15 cellular contexts compared by ENCODE assay signal in the genomic region with DNA sequence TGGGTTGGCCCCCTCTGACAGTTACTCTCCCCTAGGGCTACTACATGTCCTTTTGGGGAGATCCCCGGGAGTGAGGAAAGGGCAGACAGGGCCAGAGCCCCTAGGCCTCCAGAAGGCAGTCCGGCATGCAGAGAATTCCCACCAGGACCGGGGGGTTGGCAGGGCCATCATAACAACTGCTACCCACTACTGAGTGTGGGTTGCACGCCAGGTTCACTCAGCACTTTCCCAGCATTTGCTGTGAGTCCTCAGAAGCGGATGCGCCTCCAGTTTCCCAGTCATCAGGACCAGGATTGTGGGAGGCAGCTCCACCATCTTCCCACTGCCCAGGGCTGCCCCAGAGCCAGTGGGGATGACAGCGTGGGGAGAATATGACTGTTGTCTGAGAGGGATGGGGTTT. TPM values are rescaled to one million over a fixed set of nuclear protein-coding genes. Genes with fewer than 3 reads are reported as not detected.
DNase-seq lines count a peak whose midpoint lies in the region; ATAC-seq lines count a peak whose summit lies in the region.
"Had no signal": no experiment of that assay in that cellular context is flagged by ENCODE, and none has a peak within 500 bp of the region (broad histone marks: within the 10 kb centered on the region; RNA-seq: fewer than 3 reads in every experiment).

No MANE protein-coding gene starts in this region.

- H3K4me1 Mint-ChIP-seq in T-helper 17 cell, result peaks cover 7% of the 10 kb centered on the region
- H3K4me1 Mint-ChIP-seq in stimulated activated memory B cell treated with anti-CD40 and anti-IgM and Interleukin-4, amounts not matched to agents 10 μg/mL and 1 μg/mL and 100 μg/mL, for 72 hours, result peaks cover 70% of the 10 kb centered on the region

- H3K27ac ChIP-seq in trophoblast cell (ENCODE audit: low read depth, low read length), result no peak overlapping the region
- H3K27ac ChIP-seq: BLaER1 had no signal

- H3K4ac ChIP-seq in trophoblast cell (ENCODE audit: low read depth, low read length), result no peak overlapping the region

- H3K4me3 Mint-ChIP-seq in T-helper 17 cell, result no peak overlapping the region
- no peak overlapping the region for H3K4me3 Mint-ChIP-seq in stimulated activated memory B cell treated with anti-CD40 and anti-IgM and Interleukin-4, amounts not matched to agents 10 μg/mL and 1 μg/mL and 100 μg/mL, for 72 hours
- H3K4me3 Mint-ChIP-seq: CD8-positive, alpha-beta memory T cell had no signal

- no peak overlapping the region for H3K4me2 ChIP-seq in trophoblast cell (ENCODE audit: low read length)
- H3K4me2 ChIP-seq: BLaER1 had no signal

- H4K12ac ChIP-seq in trophoblast cell (ENCODE audit: low read depth, low read length), result no peak overlapping the region

- H2AK5ac ChIP-seq in trophoblast cell (ENCODE audit: low read length), result no peak overlapping the region

- H3K36me3 Mint-ChIP-seq in T-helper 17 cell (ENCODE audit: low read depth), result no peaks in the 10 kb centered on the region
- H3K36me3 Mint-ChIP-seq in stimulated activated memory B cell treated with anti-CD40 and anti-IgM and Interleukin-4, amounts not matched to agents 10 μg/mL and 1 μg/mL and 100 μg/mL, for 72 hours, result no peaks in the 10 kb centered on the region
- H3K36me3 Mint-ChIP-seq: CD8-positive, alpha-beta memory T cell had no signal

- no peak overlapping the region for H3K14ac ChIP-seq in trophoblast cell (ENCODE audit: low read length)

- no peak overlapping the region for H4K91ac ChIP-seq in trophoblast cell (ENCODE audit: low read depth, low read length)

- H3K4me1 ChIP-seq in trophoblast cell (ENCODE audit: control insufficient read depth in 1 of 2, insufficient read depth in 2 of 2, low read length in 2 of 2), result peaks cover 13 to 14% of the 10 kb centered on the region in 2 experiments
- H3K4me1 ChIP-seq: Caco-2 had no signal

- H3K27me3 Mint-ChIP-seq in T-helper 17 cell, result peaks cover 6% of the 10 kb centered on the region
- H3K27me3 Mint-ChIP-seq in stimulated activated memory B cell treated with anti-CD40 and anti-IgM and Interleukin-4, amounts not matched to agents 10 μg/mL and 1 μg/mL and 100 μg/mL, for 72 hours, result no peaks in the 10 kb centered on the region

- ATAC-seq in T-helper 17 cell (no peak), esophagus mucosa (peak; percentile 14), HG02840 (IDR thresholded peaks at IDR 0.05; ENCODE audit: low FRiP score, unreplicated experiment) (no peak)
- ATAC-seq in stimulated activated memory B cell treated with anti-CD40 and anti-IgM and Interleukin-4, amounts not matched to agents 10 μg/mL and 1 μg/mL and 100 μg/mL, for 72 hours, result no peak

- no peaks in the 10 kb centered on the region for H3K36me3 ChIP-seq in trophoblast cell (ENCODE audit: control insufficient read depth in 1 of 2, insufficient read depth in 2 of 2, low read length in 2 of 2)
- H3K36me3 ChIP-seq: BLaER1 had no signal

- no peak overlapping the region for H3K23ac ChIP-seq in trophoblast cell (ENCODE audit: low read length)

- no peak overlapping the region for H2AFZ ChIP-seq in trophoblast cell (ENCODE audit: insufficient read depth, low read length, poor library complexity)

- H3K79me2 ChIP-seq in trophoblast cell (ENCODE audit: control insufficient read depth, insufficient read depth, low read length, poor library complexity), result no peaks in the 10 kb centered on the region

- peak overlapping the region; percentile 25 for H2BK12ac ChIP-seq in trophoblast cell (ENCODE audit: low read length)

- H3K9me3 ChIP-seq in T-helper 17 cell (ENCODE audit: control insufficient read depth, low read length, poor library complexity, severe bottlenecking) (no peaks in the 10 kb centered on the region), trophoblast cell (ENCODE audit: insufficient read depth, low read depth, low read length) (no peaks in the 10 kb centered on the region)
- H3K9me3 ChIP-seq: BLaER1, Caco-2 had no signal

- no peak overlapping the region for H2BK5ac ChIP-seq in trophoblast cell (ENCODE audit: low read depth, low read length, poor library complexity)

- H4K8ac ChIP-seq in trophoblast cell (ENCODE audit: low read depth, low read length), result no peak overlapping the region

- H3K9me3 Mint-ChIP-seq in stimulated activated memory B cell treated with anti-CD40 and anti-IgM and Interleukin-4, amounts not matched to agents 10 μg/mL and 1 μg/mL and 100 μg/mL, for 72 hours, result no peaks in the 10 kb centered on the region
- H3K9me3 Mint-ChIP-seq: CD8-positive, alpha-beta memory T cell had no signal

- no peak overlapping the region for H2BK120ac ChIP-seq in trophoblast cell (ENCODE audit: insufficient read depth, low read length, poor library complexity)

- no peak overlapping the region for H3K18ac ChIP-seq in trophoblast cell (ENCODE audit: low read length)

- no peaks in the 10 kb centered on the region for H3K79me1 ChIP-seq in trophoblast cell (ENCODE audit: low read length)

- DNase-seq in T-helper 17 cell (no peak), trophoblast cell (no peak), SW480 (ENCODE audit: low spot score) (no peak), activated gamma-delta T cell treated with Interleukin-2 at 50 U/mL for 16 hours (no peak)
- DNase-seq: 8988T; AML-193; Caco-2; CD8-positive, alpha-beta memory T cell; DND-41; GDM1; HCEC 1CT had no signal

- H3K27ac Mint-ChIP-seq in T-helper 17 cell, result peak overlapping the region; percentile 2
- peak overlapping the region; percentile 93 for H3K27ac Mint-ChIP-seq in stimulated activated memory B cell treated with anti-CD40 and anti-IgM and Interleukin-4, amounts not matched to agents 10 μg/mL and 1 μg/mL and 100 μg/mL, for 72 hours
- H3K27ac Mint-ChIP-seq: CD8-positive, alpha-beta memory T cell had no signal

- H3K4me3 ChIP-seq in trophoblast cell (ENCODE audit: low read depth, low read length), result no peak overlapping the region
- H3K4me3 ChIP-seq: BLaER1 had no signal

- H3K27me3 ChIP-seq in trophoblast cell (ENCODE audit: insufficient read depth, low read length), result no peaks in the 10 kb centered on the region
- H3K27me3 ChIP-seq: BLaER1 had no signal

- no peak overlapping the region for H3K9ac ChIP-seq in trophoblast cell (ENCODE audit: low read length)
- H3K9ac ChIP-seq: BLaER1 had no signal

- no CpG with 5 or more reads among the region's 7 CpGs for WGBS in trophoblast cell (ENCODE audit: extremely low coverage, insufficient coverage, insufficient read length)

RNA-seq across cellular contexts. Expression of a gene that starts 51.2 kb away (rescaled TPM):
- total RNA-seq in T-helper 17 cell (100 to 1,000 TPM; 252 to 271 TPM), esophagus mucosa (41.5 TPM)
- polyA plus RNA-seq in trophoblast cell (2013), result 29.8 and 34.2 TPM in 2 replicates
